1 cellular context compared by ENCODE assay signal in genomic region chr19:56120002-56120370, GRCh38.
A peak's percentile ranks its signal among the peaks of the same experiment; 100 is the strongest.
TF ChIP-seq lines count a peak whose summit lies in the region.

No MANE protein-coding gene starts in this region.

TF ChIP-seq in K562, 482 proteins besides CTCF, POLR2A, EP300 and RAD21:
- TF ChIP-seq ZNF512 (tag; IDR thresholded peaks at IDR 0.05) (no peak), ZNF609 (CRISPR knock-in tag; IDR thresholded peaks at IDR 0.05; ENCODE audit: borderline replicate concordance) (0 out of 2 replicates have a peak, but pooled peaks have one; percentile 17), BCL6 (CRISPR knock-in tag; IDR thresholded peaks at IDR 0.05) (no peak), ZEB2 (IDR thresholded peaks at IDR 0.05) (no peak), CHD1 (IDR thresholded peaks at IDR 0.05; ENCODE audit: low read length) (peak; percentile 36), FOXA3 (CRISPR knock-in tag; conservative IDR thresholded peaks at IDR 0.05 in 1 of 2, IDR thresholded peaks at IDR 0.05 in 1 of 2) (0 out of 4 replicates have a peak, but pooled peaks of 1 of the 2 experiments have one; percentile 12), RBFOX2 (IDR thresholded peaks at IDR 0.05; ENCODE audit: low read depth, low read length) (peak; percentile 42), ZNF668 (CRISPR knock-in tag; IDR thresholded peaks at IDR 0.05) (no peak), TAF15 (IDR thresholded peaks at IDR 0.05; ENCODE audit: low read depth, low read length) (no peak), BRD4 (IDR thresholded peaks at IDR 0.05) (0 out of 2 replicates have a peak, but pooled peaks have one; percentile 18), KLF1 (tag; IDR thresholded peaks at IDR 0.05) (no peak), LEF1 (IDR thresholded peaks at IDR 0.05) (no peak)
